In the genomic region with DNA sequence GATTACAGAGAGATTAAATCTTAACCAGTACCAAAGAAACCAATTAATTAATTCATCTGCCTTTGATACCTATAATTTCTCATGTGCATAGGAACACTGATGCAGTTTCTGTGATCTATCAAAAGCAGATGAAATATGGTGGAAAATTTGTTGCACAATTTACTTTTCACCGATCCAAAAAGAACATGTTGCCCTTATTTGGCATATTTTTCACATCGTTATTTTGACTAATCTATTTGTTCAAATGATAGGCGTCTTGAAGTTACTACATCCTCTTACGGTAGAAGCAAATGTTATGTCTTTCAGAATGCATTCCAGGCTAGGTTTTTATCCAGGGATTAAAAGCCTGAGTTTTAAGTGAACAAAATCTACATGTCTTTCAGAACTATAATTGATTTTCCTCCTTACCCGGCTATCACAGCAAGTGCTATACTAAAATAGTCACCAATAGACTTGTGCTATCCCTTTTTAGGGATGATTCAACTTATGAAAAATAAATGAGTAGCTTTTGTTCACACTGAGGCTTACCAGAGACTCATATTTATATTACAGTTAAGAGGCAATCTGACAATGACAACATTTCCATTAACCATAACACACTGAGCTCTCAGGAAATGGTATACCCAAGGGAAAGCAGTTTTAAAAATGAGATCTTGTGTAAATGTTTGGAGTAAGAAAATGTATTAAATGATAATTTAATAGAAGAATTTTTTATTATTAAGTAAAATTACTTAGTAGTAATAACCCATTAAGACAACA, we compare ENCODE assay signal across 18 cellular contexts.
"Had no signal": no experiment of that assay in that cellular context is flagged by ENCODE, and none has a peak within 500 bp of the region (broad histone marks: within the 10 kb centered on the region; RNA-seq: fewer than 3 reads in every experiment).

No MANE protein-coding gene starts in this region.

- H3K4me3 ChIP-seq: esophagus squamous epithelium, heart right ventricle, psoas muscle, uterus had no signal

- H3K36me3 ChIP-seq: esophagus squamous epithelium, heart right ventricle, uterus had no signal

- H3K27ac ChIP-seq: esophagus squamous epithelium, heart right ventricle, psoas muscle, uterus had no signal

- DNase-seq: activated CD4-positive, alpha-beta T cell treated with anti-CD3 and anti-CD28 coated beads, Interleukin-2, amount 50 U/mL, for 4 hours; activated effector memory CD4-positive, alpha-beta T cell treated with anti-CD3 and anti-CD28 coated beads, Interleukin-2, amount 50 U/mL, for 16 hours; activated T-cell treated with anti-CD3 and anti-CD28 coated beads, Interleukin-2, amount 50 U/mL, for 24 hours; amygdala; esophagus squamous epithelium; foreskin melanocyte; heart right ventricle; islet precursor cell; nucleus accumbens; psoas muscle; stimulated activated CD4-positive, alpha-beta T cell treated with anti-CD3 and anti-CD28 coated beads, Interleukin-4, amount 100 ng/mL, for 1 hour; uterus had no signal

- FAIRE-seq: bronchial epithelial cell, endometrium had no signal

- ATAC-seq: activated CD4-positive, CD25-positive, alpha-beta regulatory T cell treated with anti-CD3 and anti-CD28 coated beads, Interleukin-2, amount 50 U/mL, for 24 hours; activated naive CD4-positive, alpha-beta T cell treated with anti-CD3 and anti-CD28 coated beads, Interleukin-2, amount 50 U/mL, for 72 hours; heart right ventricle; left lobe of liver; natural killer cell treated with Interleukin-12 subunit alpha and Interleukin-12 subunit beta and Interleukin-15 and Interleukin-18, amount 100 ng/mL, for 72 hours; psoas muscle had no signal

- H3K9me3 ChIP-seq: esophagus squamous epithelium, heart right ventricle, psoas muscle, uterus had no signal
